Comparison of ENCODE assay signal across 13 cellular contexts in genomic region chr22:49235463-49236300, GRCh38.
DNase-seq lines count a peak whose midpoint lies in the region; ATAC-seq lines count a peak whose summit lies in the region.
"Had no signal": no experiment of that assay in that cellular context is flagged by ENCODE, and none has a peak within 500 bp of the region (broad histone marks: within the 10 kb centered on the region; RNA-seq: fewer than 3 reads in every experiment).

No MANE protein-coding gene starts in this region.

- H3K27ac ChIP-seq in effector memory CD4-positive, alpha-beta T cell (ENCODE audit: insufficient read depth, low read length, poor library complexity, severe bottlenecking), result no peak overlapping the region
- H3K27ac ChIP-seq: gastrocnemius medialis had no signal

- H3K4me3 ChIP-seq in effector memory CD4-positive, alpha-beta T cell (ENCODE audit: insufficient read depth, low read depth, low read length, poor library complexity, severe bottlenecking), result no peak overlapping the region
- H3K4me3 ChIP-seq: gastrocnemius medialis, HAP-1 had no signal

- H3K4me1 ChIP-seq in effector memory CD4-positive, alpha-beta T cell (ENCODE audit: control insufficient read depth, insufficient read depth, low read length, poor library complexity, severe bottlenecking), result no peaks in the 10 kb centered on the region
- H3K4me1 ChIP-seq: gastrocnemius medialis, HAP-1 had no signal

- ATAC-seq in HG02885 (IDR thresholded peaks at IDR 0.05; ENCODE audit: poor library complexity, unreplicated experiment), result no peak
- no peak for ATAC-seq in HG02938 (IDR thresholded peaks at IDR 0.05; ENCODE audit: unreplicated experiment)
- ATAC-seq: gastrocnemius medialis had no signal

- H3K9me3 ChIP-seq in effector memory CD4-positive, alpha-beta T cell (ENCODE audit: control insufficient read depth, low read length), result no peaks in the 10 kb centered on the region
- H3K9me3 ChIP-seq: gastrocnemius medialis, HAP-1 had no signal

- peak; percentile 81 for DNase-seq in COLO668 (lab: John Stamatoyannopoulos, UW; ENCODE audit: unreplicated experiment)
- peak; percentile 23 for DNase-seq in HT-29 (ENCODE audit: low spot score)
- DNase-seq in NCI-H510A (lab: John Stamatoyannopoulos, UW), result peak; percentile 76
- DNase-seq in iPS-NIHi7 (ENCODE audit: extremely low spot score), result peak; percentile 49
- no peak for DNase-seq in effector memory CD4-positive, alpha-beta T cell
- no peak for DNase-seq in activated CD4-positive, alpha-beta T cell treated with anti-CD3 and anti-CD28 coated beads, Interleukin-2, amount 50 U/mL, for 48 hours
- DNase-seq: activated naive CD4-positive, alpha-beta T cell treated with anti-CD3 and anti-CD28 coated beads, Interleukin-2, amount 50 U/mL, for 16 hours; gastrocnemius medialis; MM.1S; stimulated activated CD4-positive, alpha-beta T cell treated with anti-CD3 and anti-CD28 coated beads, Interleukin-15, amount 100 ng/mL, for 24 hours had no signal

- H3K27me3 ChIP-seq in effector memory CD4-positive, alpha-beta T cell (replicated peaks; ENCODE audit: control insufficient read depth, insufficient read depth, low read length, poor library complexity, severe bottlenecking), result no peaks in the 10 kb centered on the region
- H3K27me3 ChIP-seq: gastrocnemius medialis had no signal

- H3K36me3 ChIP-seq in effector memory CD4-positive, alpha-beta T cell (ENCODE audit: control insufficient read depth, insufficient read depth, low read length), result no peaks in the 10 kb centered on the region
- H3K36me3 ChIP-seq: gastrocnemius medialis, HAP-1 had no signal

Comparison
In these comparisons a context has a peak if more than half of its experiments do, and no peak if none do; other contexts are left out.
1. DNase-seq: peak in COLO668 (single experiment), HT-29 (single experiment), NCI-H510A (single experiment) and iPS-NIHi7 (single experiment); none in effector memory CD4-positive, alpha-beta T cell (0 of 3) and activated CD4-positive, alpha-beta T cell treated with anti-CD3 and anti-CD28 coated beads, Interleukin-2, amount 50 U/mL, for 48 hours (0 of 2).